In genomic region chr6:44495036-44495901, GRCh38 we compare ENCODE assay signal across 2 cellular contexts.
TF ChIP-seq lines count a peak whose summit lies in the region.

No MANE protein-coding gene starts in this region.

TF ChIP-seq in HepG2, 621 proteins besides CTCF, POLR2A, EP300 and RAD21:
- TF ChIP-seq ZNF883 (CRISPR knock-in tag; IDR thresholded peaks at IDR 0.05; ENCODE audit: not compliant biosample characterization) (no peak), ZNF432 (CRISPR knock-in tag; IDR thresholded peaks at IDR 0.05; ENCODE audit: borderline replicate concordance) (no peak), PITX1 (CRISPR knock-in tag; IDR thresholded peaks at IDR 0.05) (no peak), ZNF674 (CRISPR knock-in tag; IDR thresholded peaks at IDR 0.05; ENCODE audit: low read depth) (no peak), RFX1 (IDR thresholded peaks at IDR 0.05) (peak; percentile 56; the same call in 1 of the 2 replicates), ZNF574 (CRISPR knock-in tag; IDR thresholded peaks at IDR 0.05) (no peak), ZNF44 (CRISPR knock-in tag; IDR thresholded peaks at IDR 0.05) (no peak), MEIS1 (CRISPR knock-in tag; IDR thresholded peaks at IDR 0.05; ENCODE audit: borderline replicate concordance) (no peak)

TF ChIP-seq in K562, 482 proteins besides CTCF, POLR2A, EP300 and RAD21:
- no peak for TF ChIP-seq YY1 (IDR thresholded peaks at IDR 0.05; ENCODE audit: borderline replicate concordance in 1 of 3, control insufficient read depth in 1 of 3, extremely low read depth in 1 of 3, insufficient read depth in 3 of 3, insufficient read length in 1 of 3, insufficient replicate concordance in 2 of 3, low read depth in 1 of 3, low read length in 2 of 3)
- TF ChIP-seq MBD1 (CRISPR knock-in tag; IDR thresholded peaks at IDR 0.05) = no peak
- peak; percentile 82 for TF ChIP-seq RFX1 (IDR thresholded peaks at IDR 0.05)
TF ChIP-seq in K562: peak in this region for 1.
